In genomic region chr3:141485578-141486415, GRCh38 we compare ENCODE assay signal across 8 cellular contexts. TPM values are rescaled to one million over a fixed set of nuclear protein-coding genes. Genes with fewer than 3 reads are reported as not detected.
DNase-seq lines count a peak whose midpoint lies in the region; ATAC-seq, FAIRE-seq and TF ChIP-seq lines count a peak whose summit lies in the region.

No MANE protein-coding gene starts in this region.

- H4K20me1 ChIP-seq in MM.1S (ENCODE audit: insufficient read depth, low read length): no peaks in the 10 kb centered on the region
- peaks cover 32% of the 10 kb centered on the region for H4K20me1 ChIP-seq in astrocyte (ENCODE audit: insufficient read depth, low read length)

- H3K79me2 ChIP-seq in MM.1S (ENCODE audit: low read length) (peaks cover 35% of the 10 kb centered on the region), astrocyte (ENCODE audit: insufficient read depth, low read length) (peaks cover 33% of the 10 kb centered on the region)

- peaks cover 7% of the 10 kb centered on the region for H3K36me3 Mint-ChIP-seq in astrocyte (ENCODE audit: low read depth, unreplicated experiment)
- H3K36me3 Mint-ChIP-seq in stimulated activated naive CD8-positive, alpha-beta T cell treated with anti-CD3 and anti-CD28 coated beads, Interleukin-15, Interleukin-2, amounts not matched to agents 100 ng/mL and 50 ng/mL, for 24 hours (ENCODE audit: low read depth): peaks cover 21% of the 10 kb centered on the region

- H3K9me3 ChIP-seq in MM.1S (replicated peaks; ENCODE audit: insufficient read depth, low read length): no peaks in the 10 kb centered on the region
- no peaks in the 10 kb centered on the region for H3K9me3 ChIP-seq in astrocyte (ENCODE audit: insufficient read depth, low read depth, low read length)

- H3K36me3 ChIP-seq in MM.1S (replicated peaks; ENCODE audit: insufficient read depth, low read length) (peaks cover 6% of the 10 kb centered on the region; the same call in 1 of the 2 replicates), astrocyte (ENCODE audit: insufficient read depth, low read length) (no peaks in the 10 kb centered on the region)

- DNase-seq in Daoy (ENCODE audit: low read depth) (peak; percentile 60), MM.1S (no peak), astrocyte (ENCODE audit: low read depth) (peak; percentile 83), GM13976 (ENCODE audit: low spot score) (no peak)

- peak overlapping the region; percentile 88 for H3K4me3 Mint-ChIP-seq in astrocyte (ENCODE audit: unreplicated experiment)
- H3K4me3 Mint-ChIP-seq in stimulated activated naive CD8-positive, alpha-beta T cell treated with anti-CD3 and anti-CD28 coated beads, Interleukin-15, Interleukin-2, amounts not matched to agents 100 ng/mL and 50 ng/mL, for 24 hours: peak overlapping the region; percentile 79

- ATAC-seq in GM18511 (IDR thresholded peaks at IDR 0.05; ENCODE audit: unreplicated experiment) (no peak), GM18870 (IDR thresholded peaks at IDR 0.05; ENCODE audit: unreplicated experiment) (no peak)

- peaks cover 27% of the 10 kb centered on the region for H3F3A ChIP-seq in MM.1S (ENCODE audit: insufficient read depth, low read length)

- H3K27ac ChIP-seq in MM.1S (ENCODE audit: low read length) (no peak overlapping the region), astrocyte (ENCODE audit: low read depth, low read length) (peak overlapping the region; percentile 73)

- no peaks in the 10 kb centered on the region for H3K27me3 Mint-ChIP-seq in astrocyte (ENCODE audit: low read depth, unreplicated experiment)
- H3K27me3 Mint-ChIP-seq in stimulated activated naive CD8-positive, alpha-beta T cell treated with anti-CD3 and anti-CD28 coated beads, Interleukin-15, Interleukin-2, amounts not matched to agents 100 ng/mL and 50 ng/mL, for 24 hours: no peaks in the 10 kb centered on the region

- no peaks in the 10 kb centered on the region for H3K9me2 ChIP-seq in MM.1S (replicated peaks; ENCODE audit: insufficient read depth, low read length)

- FAIRE-seq in astrocyte (lab: Jason Lieb, UNC) (peak; percentile 39), islet of Langerhans (lab: Jason Lieb, UNC) (peak; percentile 60)

- TF ChIP-seq CTCF in MM.1S (IDR thresholded peaks at IDR 0.05; ENCODE audit: low read length) (no peak), astrocyte (IDR thresholded peaks at IDR 0.05; ENCODE audit: insufficient read depth, low read depth, low read length) (no peak), GM13976 (IDR thresholded peaks at IDR 0.05; ENCODE audit: borderline replicate concordance, control extremely low read depth, extremely low read depth, insufficient read depth, missing control alignments) (no peak)

- peaks cover 3% of the 10 kb centered on the region for H3K9me3 Mint-ChIP-seq in astrocyte (ENCODE audit: unreplicated experiment)
- H3K9me3 Mint-ChIP-seq in stimulated activated naive CD8-positive, alpha-beta T cell treated with anti-CD3 and anti-CD28 coated beads, Interleukin-15, Interleukin-2, amounts not matched to agents 100 ng/mL and 50 ng/mL, for 24 hours: no peaks in the 10 kb centered on the region

- H3K4me2 ChIP-seq in MM.1S (ENCODE audit: low read depth, low read length): peak overlapping the region; percentile 77; the same call in 1 of the 2 replicates
- peak overlapping the region; percentile 91 for H3K4me2 ChIP-seq in astrocyte (ENCODE audit: low read length)

- peak overlapping the region; percentile 96 for H3K27ac Mint-ChIP-seq in astrocyte (ENCODE audit: unreplicated experiment)
- H3K27ac Mint-ChIP-seq in stimulated activated naive CD8-positive, alpha-beta T cell treated with anti-CD3 and anti-CD28 coated beads, Interleukin-15, Interleukin-2, amounts not matched to agents 100 ng/mL and 50 ng/mL, for 24 hours: peak overlapping the region; percentile 81

- H2AFZ ChIP-seq in MM.1S (ENCODE audit: low read length) (no peak overlapping the region), astrocyte (ENCODE audit: low read depth, low read length) (peak overlapping the region; percentile 28)

- H3K9ac ChIP-seq in MM.1S (ENCODE audit: low read length) (no peak overlapping the region), astrocyte (ENCODE audit: low read length) (peak overlapping the region; percentile 75)

- H3K4me1 ChIP-seq in MM.1S (ENCODE audit: low read length) (peaks cover 27% of the 10 kb centered on the region), astrocyte (ENCODE audit: insufficient read depth, low read length) (peaks cover 14% of the 10 kb centered on the region)

- no peaks in the 10 kb centered on the region for H3K27me3 ChIP-seq in MM.1S (replicated peaks; ENCODE audit: insufficient read depth, low read length)
- no peaks in the 10 kb centered on the region for H3K27me3 ChIP-seq in astrocyte (ENCODE audit: insufficient read depth, low read length)

- H3K4me3 ChIP-seq in MM.1S (ENCODE audit: low read length) (no peak overlapping the region), astrocyte (ENCODE audit: insufficient read depth, low read depth, low read length) (peak overlapping the region; percentile 48)

- in situ Hi-C loops in GM13976 (cut with MboI; ENCODE audit: low sequenced_read_pairs, unreplicated experiment): no loop called here

- peaks cover 30% of the 10 kb centered on the region for H3K4me1 Mint-ChIP-seq in astrocyte (ENCODE audit: low read depth, unreplicated experiment)
- H3K4me1 Mint-ChIP-seq in stimulated activated naive CD8-positive, alpha-beta T cell treated with anti-CD3 and anti-CD28 coated beads, Interleukin-15, Interleukin-2, amounts not matched to agents 100 ng/mL and 50 ng/mL, for 24 hours (ENCODE audit: low read depth): peaks cover 57% of the 10 kb centered on the region

RNA-seq across cellular contexts. Expression of gene RASA2, which starts 1.0 kb away (rescaled TPM):
- total RNA-seq in Daoy (2014; rRNA removed; shearing (Covaris generic)): 13.7 and 17.1 TPM in 2 replicates
- total RNA-seq in astrocyte: 14.3 and 19.0 TPM in 2 replicates

Comparison
In these comparisons a context has a peak if more than half of its experiments do, and no peak if none do; other contexts are left out.
1. DNase-seq: peak in Daoy (single experiment) and astrocyte (single experiment); none in MM.1S (single experiment) and GM13976 (single experiment).